Comparison of ENCODE assay signal across 10 cellular contexts in genomic region chr9:112890106-112891081, GRCh38. TPM values are rescaled to one million over a fixed set of nuclear protein-coding genes. Genes with fewer than 3 reads are reported as not detected.
DNase-seq lines count a peak whose midpoint lies in the region; ATAC-seq and TF ChIP-seq lines count a peak whose summit lies in the region.
"Had no signal": no experiment of that assay in that cellular context is flagged by ENCODE, and none has a peak within 500 bp of the region (broad histone marks: within the 10 kb centered on the region; RNA-seq: fewer than 3 reads in every experiment).

Gene SLC46A2, minus strand, starts transcription at chr9:112890876. Its CDS starts 195 bp downstream, at chr9:112890681.

- ATAC-seq in left colon (peak; percentile 55), HG02981 (IDR thresholded peaks at IDR 0.05; ENCODE audit: unreplicated experiment) (no peak)

- peaks cover 38% of the 10 kb centered on the region for H3K27me3 ChIP-seq in HUES6 (ENCODE audit: control insufficient read depth, insufficient read depth, low read length)

- DNase-seq in coronary artery (ENCODE audit: low spot score) (peak; percentile 66), left colon (peak in 1 of 2 donors; percentile 9), UCSD-AML1 (lab: John Stamatoyannopoulos, UW; ENCODE audit: unreplicated experiment) (no peak), NCI-H1092 treated with DMSO at 0.1 percent for 48 hours (lab: John Stamatoyannopoulos, UW) (no peak), NCI-H345 (lab: John Stamatoyannopoulos, UW) (no peak)
- DNase-seq: stimulated activated CD4-positive, alpha-beta T cell treated with anti-CD3 and anti-CD28 coated beads, Interleukin-15, amount 100 ng/mL, for 24 hours had no signal

- H3K4me3 ChIP-seq in HUES6 (ENCODE audit: low read depth, low read length): peak within 1 kb of the TSS; percentile 55
- H3K4me3 ChIP-seq in coronary artery: peak within 1 kb of the TSS; percentile 76
- H3K4me3 ChIP-seq in skin epidermis: peak within 1 kb of the TSS in 6 of 7 experiments; percentile 17 to 27 (median 22)

- H3K36me3 ChIP-seq in HUES6 (ENCODE audit: control insufficient read depth, insufficient read depth, low read length): no peaks in the 10 kb centered on the region

- no peak within 1 kb of the TSS for H3K27ac ChIP-seq in HUES6 (ENCODE audit: low read depth, low read length)
- H3K27ac ChIP-seq in coronary artery: no peak within 1 kb of the TSS
- peak within 1 kb of the TSS in 2 of 21 experiments; percentile 6 to 38 for H3K27ac ChIP-seq in skin epidermis
- H3K27ac ChIP-seq: RWPE1 had no signal

- H3K9me3 ChIP-seq in HUES6 (ENCODE audit: control insufficient read depth, insufficient read depth, low read depth, low read length): no peaks in the 10 kb centered on the region

- H3K4me1 ChIP-seq in HUES6 (ENCODE audit: control insufficient read depth, insufficient read depth, low read length): no peaks in the 10 kb centered on the region

- H3K9ac ChIP-seq in HUES6 (ENCODE audit: low read length): no peak within 1 kb of the TSS

- no peak for TF ChIP-seq CTCF in coronary artery (IDR thresholded peaks at IDR 0.05)

- intact Hi-C loops in left colon (cut with DNase I, micrococcal nuclease): no loop called here

RNA-seq across cellular contexts. Expression of gene SLC46A2, which starts in this region (rescaled TPM):
- total RNA-seq in left colon: not detected

Comparison
In these comparisons a context has a peak if more than half of its experiments do, and no peak if none do; other contexts are left out.
1. Peak in ATAC-seq in left colon; RNA of the gene not detected or under 1 TPM.
2. H3K4me3 ChIP-seq: peak in every context shown above with its lines; median percentile 76 in coronary artery; 55 in HUES6; 22 in skin epidermis.